ENCODE assay signal across 40 cellular contexts in the genomic region with DNA sequence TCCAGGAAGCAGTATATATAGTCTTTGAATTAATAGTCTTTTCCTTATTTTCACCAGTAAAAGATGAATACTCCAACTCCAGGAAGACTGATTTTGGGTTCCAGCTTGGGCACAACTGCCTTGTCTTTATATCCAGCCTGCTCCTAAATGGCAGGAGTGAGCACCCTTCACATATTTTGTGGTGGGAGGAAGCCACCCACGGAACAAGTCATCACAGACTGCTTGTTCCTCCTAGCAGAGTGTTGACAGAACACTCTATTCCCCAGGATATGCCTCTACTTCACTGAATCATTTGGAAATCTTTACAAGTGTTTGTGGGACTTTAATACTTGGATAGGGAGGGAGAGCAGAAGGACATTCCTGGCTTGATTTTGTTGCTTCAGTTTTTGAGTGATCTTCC. TPM values are rescaled to one million over a fixed set of nuclear protein-coding genes. Genes with fewer than 3 reads are reported as not detected.
"Had no signal": no experiment of that assay in that cellular context is flagged by ENCODE, and none has a peak within 500 bp of the region (broad histone marks: within the 10 kb centered on the region; RNA-seq: fewer than 3 reads in every experiment).

No MANE protein-coding gene starts in this region.

- H3K4me3 ChIP-seq: colonic mucosa, esophagus muscularis mucosa, gastroesophageal sphincter, heart right ventricle, mucosa of descending colon, right atrium auricular region, smooth muscle cell, stomach, thoracic aorta, transverse colon, vagina had no signal

- DNase-seq: colonic mucosa; effector CD8-positive, alpha-beta T cell; endodermal cell; foreskin keratinocyte; heart right ventricle; islet precursor cell; kidney glomerular epithelial cell; left colon; left ventricle myocardium superior; mesenchymal stem cell; mucosa of descending colon; naive B cell; stimulated activated CD4-positive, alpha-beta T cell treated with anti-CD3 and anti-CD28 coated beads, Interleukin-12 subunit alpha, Interleukin-12 subunit beta, amount 100 ng/mL, for 4 hours; stimulated activated CD4-positive, alpha-beta T cell treated with anti-CD3 and anti-CD28 coated beads, Interleukin-1b, Interleukin-23, amount 100 ng/mL, for 48 hours; stimulated activated CD4-positive, alpha-beta T cell treated with anti-CD3 and anti-CD28 coated beads, Interleukin-4, amount 100 ng/mL, for 24 hours; stimulated activated naive CD4-positive, alpha-beta T cell treated with Interleukin-2 at 50 U/mL for 16 hours; stomach; transverse colon had no signal

- H3K27me3 ChIP-seq: colonic mucosa, esophagus muscularis mucosa, gastroesophageal sphincter, neutrophil, right atrium auricular region, stomach, transverse colon, vagina had no signal

- H3K36me3 Mint-ChIP-seq: mesothelial cell of epicardium; naive B cell; natural killer cell treated with Interleukin-12 subunit alpha and Interleukin-12 subunit beta and Interleukin-15 and Interleukin-18, amount 100 ng/mL, for 72 hours; stimulated activated effector memory CD8-positive, alpha-beta T cell treated with anti-CD3 and anti-CD28 coated beads, Interleukin-12 subunit alpha, Interleukin-12 subunit beta, amount 100 ng/mL, for 72 hours had no signal

- H3K27ac ChIP-seq: colonic mucosa, esophagus muscularis mucosa, foreskin keratinocyte, gastroesophageal sphincter, heart right ventricle, neutrophil, parathyroid adenoma, right atrium auricular region, stomach, thoracic aorta, transverse colon, vagina had no signal

- ATAC-seq: foreskin keratinocyte; gastroesophageal sphincter; heart right ventricle; left colon; left ventricle myocardium superior; mucosa of descending colon; natural killer cell treated with Interleukin-12 subunit alpha and Interleukin-12 subunit beta and Interleukin-15 and Interleukin-18, amount 100 ng/mL, for 72 hours; sciatic nerve; stimulated activated effector memory CD8-positive, alpha-beta T cell treated with anti-CD3 and anti-CD28 coated beads, Interleukin-12 subunit alpha, Interleukin-12 subunit beta, amount 100 ng/mL, for 72 hours had no signal

- H3K4me1 ChIP-seq: colonic mucosa, esophagus muscularis mucosa, foreskin keratinocyte, gastroesophageal sphincter, heart right ventricle, parathyroid adenoma, right atrium auricular region, transverse colon, vagina had no signal

- H3K4me1 Mint-ChIP-seq: naive B cell; stimulated activated effector memory CD8-positive, alpha-beta T cell treated with anti-CD3 and anti-CD28 coated beads, Interleukin-12 subunit alpha, Interleukin-12 subunit beta, amount 100 ng/mL, for 72 hours had no signal

- H3K9me3 Mint-ChIP-seq: dendritic cell treated with granulocyte-macrophage colony-stimulating factor and Interleukin-4, amounts not matched to agents 40 ng/mL and 50 ng/mL, for 4 days; natural killer cell treated with Interleukin-12 subunit alpha and Interleukin-12 subunit beta and Interleukin-15 and Interleukin-18, amount 100 ng/mL, for 72 hours; neural crest cell; stimulated activated effector memory CD8-positive, alpha-beta T cell treated with anti-CD3 and anti-CD28 coated beads, Interleukin-12 subunit alpha, Interleukin-12 subunit beta, amount 100 ng/mL, for 72 hours had no signal

- H3K9me3 ChIP-seq: colonic mucosa, esophagus muscularis mucosa, gastroesophageal sphincter, heart right ventricle, mucosa of descending colon, neutrophil, right atrium auricular region, stomach, thoracic aorta, transverse colon, vagina had no signal

- H3K27ac Mint-ChIP-seq: dendritic cell treated with granulocyte-macrophage colony-stimulating factor and Interleukin-4, amounts not matched to agents 40 ng/mL and 50 ng/mL, for 4 days; endodermal cell; mesothelial cell of epicardium; naive B cell; natural killer cell treated with Interleukin-12 subunit alpha and Interleukin-12 subunit beta and Interleukin-15 and Interleukin-18, amount 100 ng/mL, for 72 hours; progenitor cell of endocrine pancreas; stimulated activated effector memory CD8-positive, alpha-beta T cell treated with anti-CD3 and anti-CD28 coated beads, Interleukin-12 subunit alpha, Interleukin-12 subunit beta, amount 100 ng/mL, for 72 hours had no signal

- H3K27me3 Mint-ChIP-seq: dendritic cell treated with granulocyte-macrophage colony-stimulating factor and Interleukin-4, amounts not matched to agents 40 ng/mL and 50 ng/mL, for 4 days; naive B cell; natural killer cell treated with Interleukin-12 subunit alpha and Interleukin-12 subunit beta and Interleukin-15 and Interleukin-18, amount 100 ng/mL, for 72 hours; progenitor cell of endocrine pancreas had no signal

- H3K4me3 Mint-ChIP-seq: dendritic cell treated with granulocyte-macrophage colony-stimulating factor and Interleukin-4, amounts not matched to agents 40 ng/mL and 50 ng/mL, for 4 days; endodermal cell; mesothelial cell of epicardium; naive B cell; natural killer cell treated with Interleukin-12 subunit alpha and Interleukin-12 subunit beta and Interleukin-15 and Interleukin-18, amount 100 ng/mL, for 72 hours; neural crest cell; stimulated activated effector memory CD8-positive, alpha-beta T cell treated with anti-CD3 and anti-CD28 coated beads, Interleukin-12 subunit alpha, Interleukin-12 subunit beta, amount 100 ng/mL, for 72 hours had no signal

- H3K36me3 ChIP-seq: colonic mucosa, esophagus muscularis mucosa, gastroesophageal sphincter, heart right ventricle, neutrophil, right atrium auricular region, stomach, thoracic aorta, transverse colon, vagina had no signal

RNA-seq across cellular contexts. Expression of a gene that starts 31.7 kb away (rescaled TPM):
- total RNA-seq: chondrocyte; epithelial cell of proximal tubule; esophagus muscularis mucosa; fibroblast of lung; foreskin keratinocyte; heart right ventricle; left ventricle myocardium superior; lung microvascular endothelial cell; mesothelial cell of epicardium; natural killer cell treated with Interleukin-12 subunit alpha and Interleukin-12 subunit beta and Interleukin-15 and Interleukin-18, amount 100 ng/mL, for 72 hours; neural crest cell; osteoblast; right atrium auricular region; sciatic nerve; smooth muscle cell; subcutaneous adipose tissue; thoracic aorta; ureter; vagina had no signal
- polyA plus RNA-seq: fibroblast of lung, foreskin keratinocyte, heart right ventricle, smooth muscle cell had no signal
